Comparison of ENCODE assay signal across 11 cellular contexts in the genomic region with DNA sequence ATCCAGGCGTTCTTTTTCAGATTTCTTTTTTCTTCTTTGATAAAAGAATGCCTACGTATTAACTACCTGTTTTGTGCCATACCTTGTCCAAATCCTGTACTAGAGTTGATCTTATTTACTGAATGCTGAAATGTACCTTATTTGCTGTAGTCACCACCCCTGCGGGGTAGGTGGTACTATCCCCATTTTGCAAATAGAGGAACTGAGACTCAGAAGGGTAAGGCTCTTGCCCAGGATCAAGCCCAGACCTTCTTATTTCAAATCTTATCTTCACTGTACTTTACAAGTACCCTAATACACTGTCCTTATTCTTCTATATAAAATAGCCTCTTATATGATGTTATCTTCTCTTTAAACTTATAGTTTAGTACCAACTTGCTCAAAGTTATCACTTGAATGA.
DNase-seq lines count a peak whose midpoint lies in the region; ATAC-seq lines count a peak whose summit lies in the region.
"Had no signal": no experiment of that assay in that cellular context is flagged by ENCODE, and none has a peak within 500 bp of the region (broad histone marks: within the 10 kb centered on the region; RNA-seq: fewer than 3 reads in every experiment).

No MANE protein-coding gene starts in this region.

- H3K27me3 Mint-ChIP-seq in CD4-positive, CD25-positive, alpha-beta regulatory T cell, result no peaks in the 10 kb centered on the region

- DNase-seq in CD4-positive, CD25-positive, alpha-beta regulatory T cell, result no peak
- DNase-seq in NAMALWA (ENCODE audit: low spot score) (peak; percentile 15), NCI-H774 (lab: John Stamatoyannopoulos, UW) (no peak), SW 1271 (lab: John Stamatoyannopoulos, UW) (no peak), SK-N-DZ (ENCODE audit: low spot score) (no peak)
- no peak for DNase-seq in activated CD4-positive, alpha-beta T cell treated with anti-CD3 and anti-CD28 coated beads for 4 hours
- DNase-seq: activated effector memory CD4-positive, alpha-beta T cell treated with anti-CD3 and anti-CD28 coated beads, Interleukin-2, amount 50 U/mL, for 16 hours; nephron progenitor cell; stimulated activated CD4-positive, alpha-beta T cell treated with anti-CD3 and anti-CD28 coated beads, Interleukin-4, amount 100 ng/mL, for 4 hours had no signal

- H3K36me3 ChIP-seq in CD4-positive, CD25-positive, alpha-beta regulatory T cell (ENCODE audit: control insufficient read depth, insufficient read depth, low read length), result peaks cover 8% of the 10 kb centered on the region

- peaks cover 38 to 56% (median 47%) of the 10 kb centered on the region in 4 donors for H3K4me1 Mint-ChIP-seq in CD4-positive, CD25-positive, alpha-beta regulatory T cell

- peaks cover 28% of the 10 kb centered on the region for H3K4me1 ChIP-seq in CD4-positive, CD25-positive, alpha-beta regulatory T cell (ENCODE audit: control insufficient read depth, insufficient read depth, low read length, poor library complexity, severe bottlenecking)

- H3K4me3 Mint-ChIP-seq in CD4-positive, CD25-positive, alpha-beta regulatory T cell, result peak overlapping the region in 1 of 4 donors; percentile 79
- H3K4me3 Mint-ChIP-seq: nephron progenitor cell had no signal

- peak overlapping the region in 2 of 3 donors; percentile 32 to 38 for H3K27ac Mint-ChIP-seq in CD4-positive, CD25-positive, alpha-beta regulatory T cell

- peak in 1 of 2 donors; percentile 44 for ATAC-seq in CD4-positive, CD25-positive, alpha-beta regulatory T cell (ENCODE audit: low read depth in 2 of 2)
- ATAC-seq in GM19395 (IDR thresholded peaks at IDR 0.05; ENCODE audit: unreplicated experiment) (peak; percentile 78), HG02885 (IDR thresholded peaks at IDR 0.05; ENCODE audit: poor library complexity, unreplicated experiment) (peak; percentile 61)

- H3K9me3 Mint-ChIP-seq in CD4-positive, CD25-positive, alpha-beta regulatory T cell, result no peaks in the 10 kb centered on the region
- H3K9me3 Mint-ChIP-seq: nephron progenitor cell had no signal

- H3K27me3 ChIP-seq in CD4-positive, CD25-positive, alpha-beta regulatory T cell (ENCODE audit: control insufficient read depth, insufficient read depth, low read length), result no peaks in the 10 kb centered on the region

- no peaks in the 10 kb centered on the region for H3K9me3 ChIP-seq in CD4-positive, CD25-positive, alpha-beta regulatory T cell (ENCODE audit: control insufficient read depth in 2 of 2, low read length in 2 of 2)

- peaks cover 22% of the 10 kb centered on the region for H3K36me3 Mint-ChIP-seq in CD4-positive, CD25-positive, alpha-beta regulatory T cell

- no peak overlapping the region for H3K27ac ChIP-seq in CD4-positive, CD25-positive, alpha-beta regulatory T cell (ENCODE audit: insufficient read depth, low read length, poor library complexity, severe bottlenecking)

- H3K4me3 ChIP-seq in CD4-positive, CD25-positive, alpha-beta regulatory T cell (ENCODE audit: low read depth, low read length), result no peak overlapping the region
